5 cellular contexts compared by ENCODE assay signal in genomic region chr17:19108517-19108916, GRCh38. TPM values are rescaled to one million over a fixed set of nuclear protein-coding genes. Genes with fewer than 3 reads are reported as not detected.
"Had no signal": no experiment of that assay in that cellular context is flagged by ENCODE, and none has a peak within 500 bp of the region (broad histone marks: within the 10 kb centered on the region; RNA-seq: fewer than 3 reads in every experiment).

No MANE protein-coding gene starts in this region.

RNA-seq across cellular contexts. Expression of gene GRAPL, which starts 18.9 kb away (rescaled TPM):
- total RNA-seq: epithelial cell of proximal tubule, kidney epithelial cell, myocyte had no signal
- polyA plus RNA-seq: aorta, fibroblast of lung had no signal
